In genomic region chr17:32486091-32486700, GRCh38 we compare ENCODE assay signal across 8 cellular contexts. TPM values are rescaled to one million over a fixed set of nuclear protein-coding genes. Genes with fewer than 3 reads are reported as not detected.
A peak's percentile ranks its signal among the peaks of the same experiment; 100 is the strongest.
DNase-seq lines count a peak whose midpoint lies in the region; ATAC-seq and TF ChIP-seq lines count a peak whose summit lies in the region.

No MANE protein-coding gene starts in this region.

- H3K36me3 Mint-ChIP-seq in activated CD4-positive, alpha-beta T cell treated with anti-CD3 and anti-CD28 coated beads, Interleukin-2, amount 10 ng/mL, durations not matched to agents 7 days and 5 days (ENCODE audit: low read depth): peaks cover 26% of the 10 kb centered on the region

- ATAC-seq in GM18519 (IDR thresholded peaks at IDR 0.05; ENCODE audit: low FRiP score, unreplicated experiment) (peak; percentile 34), HG03103 (IDR thresholded peaks at IDR 0.05; ENCODE audit: low read depth, unreplicated experiment) (peak; percentile 45), lower lobe of right lung (peak; percentile 89 to 91)

- no peaks in the 10 kb centered on the region for H3K27me3 ChIP-seq in lower lobe of right lung (ENCODE audit: low read depth)

- peaks cover 31% of the 10 kb centered on the region for H3K4me1 ChIP-seq in lower lobe of right lung

- peak overlapping the region; percentile 51 for H3K4me3 ChIP-seq in lower lobe of right lung

- H3K9me3 Mint-ChIP-seq in activated CD4-positive, alpha-beta T cell treated with anti-CD3 and anti-CD28 coated beads, Interleukin-2, amount 10 ng/mL, durations not matched to agents 7 days and 5 days: no peaks in the 10 kb centered on the region

- no peak for TF ChIP-seq CTCF in lower lobe of right lung (IDR thresholded peaks at IDR 0.05)

- DNase-seq in A172 (ENCODE audit: low spot score): peak; percentile 73
- DNase-seq in NCI-H460 (ENCODE audit: extremely low read depth, low read depth): peak; percentile 64
- DNase-seq in activated CD4-positive, alpha-beta T cell treated with anti-CD3 and anti-CD28 coated beads, Interleukin-2, amount 10 ng/mL, durations not matched to agents 7 days and 5 days: peak; percentile 67
- DNase-seq in ecto neural progenitor cell (ENCODE audit: low spot score): peak; percentile 89
- DNase-seq in lower lobe of right lung: peak; percentile 75
- peak; percentile 37 to 65 (median 49) for DNase-seq in stimulated activated CD4-positive, alpha-beta T cell treated with anti-CD3 and anti-CD28 coated beads, TNF-alpha, amount 100 ng/mL, for 24 hours (ENCODE audit: low read depth in 3 of 3)

- peak overlapping the region; percentile 81 for H3K27ac Mint-ChIP-seq in activated CD4-positive, alpha-beta T cell treated with anti-CD3 and anti-CD28 coated beads, Interleukin-2, amount 10 ng/mL, durations not matched to agents 7 days and 5 days

- H3K36me3 ChIP-seq in lower lobe of right lung: peaks cover 12% of the 10 kb centered on the region

- POLR2A ChIA-PET in activated CD4-positive, alpha-beta T cell treated with anti-CD3 and anti-CD28 coated beads, Interleukin-2, amount 10 ng/mL, durations not matched to agents 7 days and 5 days (lab: Charles Lee): interaction anchor here (0.6 to 1.7 kb wide), 4 partner anchors 10 to 301 kb away, joined by 3 to 5 read pairs (median 4); no protein-coding TSS in a partner anchor

- CTCF ChIA-PET in activated CD4-positive, alpha-beta T cell treated with anti-CD3 and anti-CD28 coated beads, Interleukin-2, amount 10 ng/mL, durations not matched to agents 7 days and 5 days (lab: Charles Lee): interaction anchor here (0.6 to 4.3 kb wide), 10 partner anchors 10 to 391 kb away, joined by 3 to 22 read pairs (median 4); partner anchors contain the start of genes MYO1D and PSMD11

- no peaks in the 10 kb centered on the region for H3K27me3 Mint-ChIP-seq in activated CD4-positive, alpha-beta T cell treated with anti-CD3 and anti-CD28 coated beads, Interleukin-2, amount 10 ng/mL, durations not matched to agents 7 days and 5 days

- intact Hi-C loops in lower lobe of right lung (cut with DNase I): no loop called here

- H3K27ac ChIP-seq in lower lobe of right lung: peak overlapping the region; percentile 66

- H3K4me1 Mint-ChIP-seq in activated CD4-positive, alpha-beta T cell treated with anti-CD3 and anti-CD28 coated beads, Interleukin-2, amount 10 ng/mL, durations not matched to agents 7 days and 5 days: peaks cover 41% of the 10 kb centered on the region

- no peaks in the 10 kb centered on the region for H3K9me3 ChIP-seq in lower lobe of right lung

- H3K4me3 Mint-ChIP-seq in activated CD4-positive, alpha-beta T cell treated with anti-CD3 and anti-CD28 coated beads, Interleukin-2, amount 10 ng/mL, durations not matched to agents 7 days and 5 days: peak overlapping the region; percentile 69

RNA-seq across cellular contexts. Expression of gene CDK5R1, which starts 0.6 kb away (rescaled TPM):
- total RNA-seq in A172 (2014; rRNA removed; shearing (Covaris generic)): 5.0 and 6.3 TPM in 2 replicates
- total RNA-seq in NCI-H460 (2014; rRNA removed; shearing (Covaris generic)): 2.5 TPM in 2 replicates
- polyA plus RNA-seq in NCI-H460 (2014; cell fraction: nucleus; rRNA removed): 2.9 and 5.3 TPM in 2 replicates
- 1 to 10 TPM; 4.1 to 4.6 TPM for total RNA-seq in activated CD4-positive, alpha-beta T cell treated with anti-CD3 and anti-CD28 coated beads, Interleukin-2, amount 10 ng/mL, durations not matched to agents 7 days and 5 days
- total RNA-seq in lower lobe of right lung: 1.3 TPM

RNA-seq across cellular contexts. Expression of gene PSMD11, which starts 41.9 kb away (rescaled TPM):
- total RNA-seq in A172 (2014; rRNA removed; shearing (Covaris generic)): 214 and 304 TPM in 2 replicates
- total RNA-seq in NCI-H460 (2014; rRNA removed; shearing (Covaris generic)): 147 and 204 TPM in 2 replicates
- 74.1 and 78.2 TPM in 2 replicates for polyA plus RNA-seq in NCI-H460 (2014; cell fraction: nucleus; rRNA removed)
- 10 to 100 TPM; 78.8 to 90.7 TPM for total RNA-seq in activated CD4-positive, alpha-beta T cell treated with anti-CD3 and anti-CD28 coated beads, Interleukin-2, amount 10 ng/mL, durations not matched to agents 7 days and 5 days
- 57.2 TPM for total RNA-seq in lower lobe of right lung

Comparison
In these comparisons a context has a peak if more than half of its experiments do, and no peak if none do; other contexts are left out.
1. Peak in every context shown above with its lines: DNase-seq, ATAC-seq, H3K4me3 ChIP-seq and H3K27ac ChIP-seq.
2. ATAC-seq: peak in every context shown above with its lines; median percentile 90 in lower lobe of right lung; 45 in HG03103; 34 in GM18519.